In the genomic region with DNA sequence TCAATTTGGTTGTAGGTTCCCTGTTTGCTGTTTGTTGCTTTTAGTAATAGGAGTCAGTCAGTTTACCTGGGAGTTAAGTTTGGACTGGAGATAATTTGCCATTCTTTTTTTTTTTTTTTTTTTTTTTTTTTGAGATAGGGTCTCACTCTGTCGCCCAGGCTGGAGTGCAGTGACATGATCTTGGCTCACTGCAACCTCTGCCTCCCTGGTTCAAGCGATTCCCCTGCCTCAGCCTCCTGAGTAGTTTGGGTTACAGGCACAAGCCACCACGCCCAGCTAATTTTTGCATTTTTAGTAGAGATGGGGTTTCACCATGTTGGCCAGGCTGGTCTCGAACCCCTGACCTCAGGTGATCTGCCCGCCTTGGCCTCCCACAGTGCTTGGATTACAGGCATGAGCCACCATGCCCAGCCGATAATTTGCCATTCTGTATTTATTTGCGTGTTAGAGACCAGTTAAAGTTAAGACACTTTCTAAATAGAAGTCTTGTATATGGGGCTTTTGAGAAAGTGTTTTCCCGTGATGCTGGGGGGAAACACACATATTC, we compare ENCODE assay signal across 9 cellular contexts. TPM values are rescaled to one million over a fixed set of nuclear protein-coding genes. Genes with fewer than 3 reads are reported as not detected.
DNase-seq lines count a peak whose midpoint lies in the region; ATAC-seq, FAIRE-seq and TF ChIP-seq lines count a peak whose summit lies in the region.
"Not testable (repeated sequence)": the region's sequence is repeated elsewhere in the genome, so short reads cannot be mapped to it uniquely, and the experiment has no call there.
"Had no signal": no experiment of that assay in that cellular context is flagged by ENCODE, and none has a peak within 500 bp of the region (broad histone marks: within the 10 kb centered on the region; RNA-seq: fewer than 3 reads in every experiment).

No MANE protein-coding gene starts in this region.

- H3K9ac ChIP-seq in KMS-11 (peak overlapping the region; percentile 99), GM12878 (ENCODE audit: control insufficient read depth, insufficient read depth, low read length) (peak overlapping the region; percentile 82)

- not testable (repeated sequence) for DNase-seq in CD4-positive, CD25-positive, alpha-beta regulatory T cell; activated CD4-positive, alpha-beta T cell treated with anti-CD3 and anti-CD28 coated beads for 36 hours; GM12878 (ENCODE audit: low read depth, low spot score); esophagus muscularis mucosa (ENCODE audit: extremely low spot score); memory B cell (ENCODE audit: low spot score in 2 of 2); prostate gland (ENCODE audit: low spot score); type B pancreatic cell (ENCODE audit: extremely low spot score, unreplicated experiment)

- H3K27ac Mint-ChIP-seq in CD4-positive, CD25-positive, alpha-beta regulatory T cell = peak overlapping the region; percentile 84 to 95 (median 91)
- peak overlapping the region; percentile 95 for H3K27ac Mint-ChIP-seq in activated CD4-positive, alpha-beta T cell treated with anti-CD3 and anti-CD28 coated beads for 36 hours
- H3K27ac Mint-ChIP-seq in memory B cell = peak overlapping the region; percentile 99
- peak overlapping the region; percentile 95 for H3K27ac Mint-ChIP-seq in type B pancreatic cell

- H3K4me1 Mint-ChIP-seq in CD4-positive, CD25-positive, alpha-beta regulatory T cell = peaks cover 33 to 69% (median 54%) of the 10 kb centered on the region in 4 donors
- H3K4me1 Mint-ChIP-seq in activated CD4-positive, alpha-beta T cell treated with anti-CD3 and anti-CD28 coated beads for 36 hours = peaks cover 66% of the 10 kb centered on the region
- H3K4me1 Mint-ChIP-seq in memory B cell (peaks cover 44% of the 10 kb centered on the region), type B pancreatic cell (ENCODE audit: unreplicated experiment) (peaks cover 17% of the 10 kb centered on the region)

- not testable (repeated sequence) for TF ChIP-seq POLR2A in GM12878 (IDR thresholded peaks at IDR 0.05; ENCODE audit: low read depth, low read length); esophagus muscularis mucosa (IDR thresholded peaks at IDR 0.05; ENCODE audit: low read depth); prostate gland (IDR thresholded peaks at IDR 0.05)

- not testable (repeated sequence) for TF ChIP-seq EP300 in GM12878 (IDR thresholded peaks at IDR 0.05; ENCODE audit: borderline replicate concordance in 1 of 2, control insufficient read depth in 1 of 2, low read depth in 2 of 2, low read length in 2 of 2); esophagus muscularis mucosa (IDR thresholded peaks at IDR 0.05)

- H2AFZ ChIP-seq in KMS-11 (ENCODE audit: low read depth); GM12878 (ENCODE audit: control insufficient read depth, low read depth, low read length): not testable (repeated sequence)

- H4K20me1 ChIP-seq in KMS-11 (ENCODE audit: insufficient read depth) = peaks cover 18% of the 10 kb centered on the region; the same call in 1 of the 2 replicates
- H4K20me1 ChIP-seq in GM12878 (ENCODE audit: control insufficient read depth, insufficient read depth) = not testable (repeated sequence)

- not testable (repeated sequence) for TF ChIP-seq CTCF in KMS-11 (conservative IDR thresholded peaks at IDR 0.05; ENCODE audit: low read depth, low read length); GM12878 (IDR thresholded peaks at IDR 0.05 in 2 of 3, conservative IDR thresholded peaks at IDR 0.05 in 1 of 3; ENCODE audit: control insufficient read depth in 2 of 3, extremely low read depth in 1 of 3, insufficient read depth in 1 of 3, low read depth in 3 of 3, low read length in 3 of 3); esophagus muscularis mucosa (IDR thresholded peaks at IDR 0.05); prostate gland (IDR thresholded peaks at IDR 0.05); type B pancreatic cell (conservative IDR thresholded peaks at IDR 0.05)

- H3K27me3 Mint-ChIP-seq in CD4-positive, CD25-positive, alpha-beta regulatory T cell; activated CD4-positive, alpha-beta T cell treated with anti-CD3 and anti-CD28 coated beads for 36 hours; memory B cell; type B pancreatic cell: not testable (repeated sequence)

- peak overlapping the region; percentile 99 for H3K4me3 ChIP-seq in CD4-positive, CD25-positive, alpha-beta regulatory T cell (ENCODE audit: low read depth, low read length)
- H3K4me3 ChIP-seq in KMS-11 (IDR thresholded peaks at IDR 0.05; ENCODE audit: insufficient read depth, low read depth, low read length) = not testable (repeated sequence)
- H3K4me3 ChIP-seq in GM12878 (peak overlapping the region; percentile 92), esophagus muscularis mucosa (peak overlapping the region; percentile 78 to 99 (median 85)), prostate gland (peak overlapping the region; percentile 86 to 90)

- intact Hi-C loops in activated CD4-positive, alpha-beta T cell treated with anti-CD3 and anti-CD28 coated beads for 36 hours (cut with DNase I, micrococcal nuclease) = loop anchor here (5.0 to 10.0 kb wide), 10 partner anchors 67 to 1193 kb away; partner anchors contain the start of genes NUP93 (in 2 of the 2), CCDC102A (in 1 of the 2), CFAP20 (in 1 of the 2) and CIAPIN1 (in 1 of the 2)
- intact Hi-C loops in GM12878 (cut with micrococcal nuclease; ENCODE audit: unreplicated experiment) = not testable (repeated sequence)
- intact Hi-C loops in esophagus muscularis mucosa (cut with DNase I) = loop anchor here (5.0 to 10.0 kb wide), 2 partner anchors 67 to 190 kb away; partner anchors contain the start of gene SLC12A3
- intact Hi-C loops in prostate gland (cut with DNase I) = loop anchor here (10.0 kb wide), 1 partner anchor 200 kb away; the partner anchor contains the start of gene NUP93

- BruUV-seq in GM12878 (replicated peaks; lab: Mats Ljungman, UMichigan) = not testable (repeated sequence)

- WGBS in GM12878 (ENCODE audit: insufficient coverage, insufficient replicate concordance, low lambda C conversion rate, missing lambda C conversion rate) = 1% methylated on average over 8 of the region's 8 CpGs
- WGBS in esophagus muscularis mucosa = 73% methylated on average over 8 of the region's 8 CpGs
- 29% methylated on average over 8 of the region's 8 CpGs for WGBS in prostate gland

- CTCF ChIA-PET in activated CD4-positive, alpha-beta T cell treated with anti-CD3 and anti-CD28 coated beads for 36 hours (lab: Charles Lee) = interaction anchor here (0.7 to 2.8 kb wide), 2 partner anchors 11 to 247 kb away, joined by 4 to 11 read pairs; no protein-coding TSS in a partner anchor
- CTCF ChIA-PET in GM12878 (lab: Yijun Ruan, JAX) = interaction anchor here (0.8 to 1.7 kb wide), 5 partner anchors 16 to 68 kb away, joined by 3 to 6 read pairs (median 3); no protein-coding TSS in a partner anchor

- POLR2A ChIA-PET in activated CD4-positive, alpha-beta T cell treated with anti-CD3 and anti-CD28 coated beads for 36 hours (lab: Charles Lee) = interaction anchor here (0.6 to 2.4 kb wide), 2 partner anchors 10 to 1463 kb away, joined by 3 to 27 read pairs; no protein-coding TSS in a partner anchor
- POLR2A ChIA-PET in GM12878 (lab: Charles Lee) = interaction anchor here (0.7 to 21.1 kb wide), 12 partner anchors 9 to 202 kb away, joined by 3 to 306 read pairs (median 6); no protein-coding TSS in a partner anchor

- peaks cover 68% of the 10 kb centered on the region for H3K4me1 ChIP-seq in CD4-positive, CD25-positive, alpha-beta regulatory T cell (ENCODE audit: control insufficient read depth, insufficient read depth, low read length, poor library complexity, severe bottlenecking)
- H3K4me1 ChIP-seq in KMS-11 (ENCODE audit: low read depth, poor library complexity, severe bottlenecking) (peaks cover 64% of the 10 kb centered on the region), GM12878 (ENCODE audit: control insufficient read depth, insufficient read depth, low read length) (peaks cover 33% of the 10 kb centered on the region), esophagus muscularis mucosa (peaks cover 43 to 69% (median 59%) of the 10 kb centered on the region in 4 donors)
- not testable (repeated sequence) for H3K4me1 ChIP-seq in prostate gland (replicated peaks)

- H3K4me2 ChIP-seq in KMS-11 (peak overlapping the region; percentile 100), GM12878 (ENCODE audit: control insufficient read depth, insufficient read depth) (peak overlapping the region; percentile 38)

- not testable (repeated sequence) for H3K9me3 ChIP-seq in CD4-positive, CD25-positive, alpha-beta regulatory T cell (ENCODE audit: control insufficient read depth in 2 of 2, low read length in 2 of 2); GM12878 (replicated peaks; ENCODE audit: control insufficient read depth, insufficient read depth, low read length); esophagus muscularis mucosa; prostate gland

- peak overlapping the region; percentile 94 to 99 (median 99) for H3K4me3 Mint-ChIP-seq in CD4-positive, CD25-positive, alpha-beta regulatory T cell
- peak overlapping the region; percentile 98 for H3K4me3 Mint-ChIP-seq in activated CD4-positive, alpha-beta T cell treated with anti-CD3 and anti-CD28 coated beads for 36 hours
- H3K4me3 Mint-ChIP-seq in memory B cell (peak overlapping the region; percentile 98), type B pancreatic cell (peak overlapping the region; percentile 93)

- H3K79me2 ChIP-seq in KMS-11 (ENCODE audit: insufficient read depth, low read depth) (peaks cover 77% of the 10 kb centered on the region), GM12878 (ENCODE audit: control insufficient read depth, insufficient read depth, low read length) (peaks cover 54% of the 10 kb centered on the region)

- H3K36me3 Mint-ChIP-seq in CD4-positive, CD25-positive, alpha-beta regulatory T cell = peaks cover 45% of the 10 kb centered on the region
- H3K36me3 Mint-ChIP-seq in activated CD4-positive, alpha-beta T cell treated with anti-CD3 and anti-CD28 coated beads for 36 hours (ENCODE audit: low read depth) = peaks cover 72% of the 10 kb centered on the region
- H3K36me3 Mint-ChIP-seq in memory B cell = peaks cover 42% of the 10 kb centered on the region
- peaks cover 46% of the 10 kb centered on the region for H3K36me3 Mint-ChIP-seq in type B pancreatic cell

- TF ChIP-seq RAD21 in GM12878 (IDR thresholded peaks at IDR 0.05; ENCODE audit: insufficient read depth, low read depth, low read length) = not testable (repeated sequence)

- not testable (repeated sequence) for H3K27me3 ChIP-seq in CD4-positive, CD25-positive, alpha-beta regulatory T cell (ENCODE audit: control insufficient read depth, insufficient read depth, low read length); KMS-11 (ENCODE audit: insufficient read depth, low read depth); GM12878 (replicated peaks in 1 of 2; ENCODE audit: control insufficient read depth in 2 of 2, insufficient read depth in 2 of 2, low read length in 1 of 2); esophagus muscularis mucosa; prostate gland (replicated peaks; ENCODE audit: insufficient read depth)

- not testable (repeated sequence) for FAIRE-seq in GM12878 (lab: Jason Lieb, UNC)

- peaks cover 46% of the 10 kb centered on the region for H3K36me3 ChIP-seq in CD4-positive, CD25-positive, alpha-beta regulatory T cell (ENCODE audit: control insufficient read depth, insufficient read depth, low read length)
- H3K36me3 ChIP-seq in KMS-11 (ENCODE audit: insufficient read depth) = peaks cover 46% of the 10 kb centered on the region
- H3K36me3 ChIP-seq in GM12878 (ENCODE audit: control insufficient read depth in 2 of 2, insufficient read depth in 2 of 2, low read length in 1 of 2) = peaks cover 6 to 16% of the 10 kb centered on the region in 2 experiments
- peaks cover 41 to 50% (median 45%) of the 10 kb centered on the region in 4 donors for H3K36me3 ChIP-seq in esophagus muscularis mucosa
- H3K36me3 ChIP-seq in prostate gland = peaks cover 10 to 22% of the 10 kb centered on the region in 2 donors

- H3K9me3 Mint-ChIP-seq in CD4-positive, CD25-positive, alpha-beta regulatory T cell; activated CD4-positive, alpha-beta T cell treated with anti-CD3 and anti-CD28 coated beads for 36 hours (ENCODE audit: low read depth); memory B cell; type B pancreatic cell: not testable (repeated sequence)

- peak overlapping the region; percentile 89 for H3K27ac ChIP-seq in CD4-positive, CD25-positive, alpha-beta regulatory T cell (ENCODE audit: insufficient read depth, low read length, poor library complexity, severe bottlenecking)
- peak overlapping the region; percentile 97 for H3K27ac ChIP-seq in KMS-11
- H3K27ac ChIP-seq in GM12878 (ENCODE audit: control insufficient read depth, insufficient read depth) = not testable (repeated sequence)
- H3K27ac ChIP-seq in esophagus muscularis mucosa (replicated peaks in 1 of 4) = peak overlapping the region in 2 of 4 donors; percentile 98 to 99
- H3K27ac ChIP-seq in prostate gland = peak overlapping the region; percentile 98 to 99

- SMC1A ChIA-PET in GM12878 (lab: Charles Lee; ENCODE audit: uncharacterized antibody, unreplicated experiment) = interaction anchor here (0.7 to 3.8 kb wide), 7 partner anchors 10 to 68 kb away, joined by 3 to 18 read pairs (median 12); no protein-coding TSS in a partner anchor

- in situ Hi-C loops in GM12878 (cut with MboI) = not testable (repeated sequence)

- RAD21 ChIA-PET in GM12878 (lab: Charles Lee; ENCODE audit: unreplicated experiment) = interaction anchor here (0.7 to 2.3 kb wide), 6 partner anchors 11 to 75 kb away, joined by 3 to 6 read pairs (median 3); partner anchors contain the start of gene SLC12A3

- not testable (repeated sequence) for ATAC-seq in CD4-positive, CD25-positive, alpha-beta regulatory T cell (ENCODE audit: low read depth in 2 of 2); activated CD4-positive, alpha-beta T cell treated with anti-CD3 and anti-CD28 coated beads for 36 hours; GM12878; memory B cell (ENCODE audit: low read depth)

RNA-seq across cellular contexts. Expression of gene HERPUD1, which starts 2.7 kb away (rescaled TPM):
- total RNA-seq in CD4-positive, CD25-positive, alpha-beta regulatory T cell = 454 TPM
- polyA plus RNA-seq in CD4-positive, CD25-positive, alpha-beta regulatory T cell = 100 to 1,000 TPM; 133 to 174 (median 144) TPM
- total RNA-seq in activated CD4-positive, alpha-beta T cell treated with anti-CD3 and anti-CD28 coated beads for 36 hours = 100 to 1,000 TPM; 136 to 195 TPM
- 346 and 347 TPM in 2 replicates for total RNA-seq in GM12878 (2013; cell fraction: nucleolus; rRNA removed)
- 69.9 and 80.4 TPM in 2 replicates for total RNA-seq in GM12878 (2014; rRNA removed)
- total RNA-seq in GM12878 (2014; rRNA removed; fragmentation: Illumina TruSeq; extraction: Trizol) = 102 and 107 TPM in 2 replicates
- 129 and 143 TPM in 2 replicates for total RNA-seq in GM12878 (2021)
- polyA plus RNA-seq in GM12878 (2011; ENCODE audit: low read depth) = 132 TPM
- 119 and 178 TPM in 2 replicates for polyA plus RNA-seq in GM12878 (2011; rRNA removed)
- polyA plus RNA-seq in GM12878 (2011; cell fraction: cytosol; rRNA removed) = 111 and 123 TPM in 2 replicates
- polyA plus RNA-seq in GM12878 (2011; cell fraction: nucleus; rRNA removed) = 83.2 and 124 TPM in 2 replicates
- polyA plus RNA-seq in GM12878 (2012) = 141 and 168 TPM in 2 replicates
- polyA plus RNA-seq in GM12878 (2014; fragmentation: Illumina TruSeq; extraction: Trizol) = 138 and 149 TPM in 2 replicates
- 10 to 100 TPM; 32.6 to 68.1 TPM for polyA plus RNA-seq in GM12878 (2014; fragmentation: Nextera tagmentation; extraction: Ambion mirVana)
- 99.0 and 129 TPM in 2 replicates for polyA plus RNA-seq in GM12878 (2014; rRNA removed)
- polyA plus RNA-seq in GM12878 (2016; fragmentation: Nextera tagmentation; extraction: Ambion mirVana) = 100 to 1,000 TPM; 204 to 212 TPM
- polyA minus RNA-seq in GM12878 (2011; rRNA and poly(A)+ RNA removed) = 110 and 134 TPM in 2 replicates
- polyA minus RNA-seq in GM12878 (2011; cell fraction: cytosol; rRNA and poly(A)+ RNA removed) = 46.4 and 58.4 TPM in 2 replicates
- 93.1 and 103 TPM in 2 replicates for polyA minus RNA-seq in GM12878 (2011; cell fraction: nucleus; rRNA and poly(A)+ RNA removed)
- 10 to 100 TPM; 64.0 to 99.7 (median 71.5) TPM for total RNA-seq in esophagus muscularis mucosa
- total RNA-seq in prostate gland = 100 to 1,000 TPM; 365 to 952 TPM
- 98.8 and 155 TPM in 2 replicates for total RNA-seq in type B pancreatic cell (ENCODE audit: low replicate concordance)

RNA-seq across cellular contexts. Expression of gene CETP, which starts 27.1 kb away (rescaled TPM):
- not detected for total RNA-seq in CD4-positive, CD25-positive, alpha-beta regulatory T cell
- polyA plus RNA-seq in CD4-positive, CD25-positive, alpha-beta regulatory T cell = under 1 TPM in 1 of 4 donors, not detected in 3; 0.27 TPM
- under 1 TPM in 1 of 2 experiments, not detected in 1; 0.14 TPM for total RNA-seq in activated CD4-positive, alpha-beta T cell treated with anti-CD3 and anti-CD28 coated beads for 36 hours
- total RNA-seq in GM12878 (2013; cell fraction: nucleolus; rRNA removed) = 2.0 and 2.9 TPM in 2 replicates
- total RNA-seq in GM12878 (2014; rRNA removed) = 1.9 and 2.3 TPM in 2 replicates
- 1.2 and 1.3 TPM in 2 replicates for total RNA-seq in GM12878 (2014; rRNA removed; fragmentation: Illumina TruSeq; extraction: Trizol)
- 0.77 and 1.4 TPM in 2 replicates for total RNA-seq in GM12878 (2021)
- 0.92 TPM for polyA plus RNA-seq in GM12878 (2011; ENCODE audit: low read depth)
- polyA plus RNA-seq in GM12878 (2011; rRNA removed) = 4.5 and 6.4 TPM in 2 replicates
- 4.8 and 5.3 TPM in 2 replicates for polyA plus RNA-seq in GM12878 (2011; cell fraction: cytosol; rRNA removed)
- 2.6 and 3.7 TPM in 2 replicates for polyA plus RNA-seq in GM12878 (2011; cell fraction: nucleus; rRNA removed)
- polyA plus RNA-seq in GM12878 (2012) = 1.2 and 2.1 TPM in 2 replicates
- 0.90 and 1.2 TPM in 2 replicates for polyA plus RNA-seq in GM12878 (2014; fragmentation: Illumina TruSeq; extraction: Trizol)
- polyA plus RNA-seq in GM12878 (2014; fragmentation: Nextera tagmentation; extraction: Ambion mirVana) = 1 to 10 TPM; 2.4 to 2.9 TPM
- polyA plus RNA-seq in GM12878 (2014; rRNA removed) = 1.4 and 1.5 TPM in 2 replicates
- polyA plus RNA-seq in GM12878 (2016; fragmentation: Nextera tagmentation; extraction: Ambion mirVana) = 1 to 10 TPM; 2.3 to 2.9 TPM
- polyA minus RNA-seq in GM12878 (2011; rRNA and poly(A)+ RNA removed) = 3.1 and 3.4 TPM in 2 replicates
- polyA minus RNA-seq in GM12878 (2011; cell fraction: cytosol; rRNA and poly(A)+ RNA removed) = 0.94 and 1.3 TPM in 2 replicates
- polyA minus RNA-seq in GM12878 (2011; cell fraction: nucleus; rRNA and poly(A)+ RNA removed) = 0.85 and 0.96 TPM in 2 replicates
- 1 to 10 TPM in 1 of 4 donors, under 1 TPM in 2, not detected in 1; 0.19 to 1.2 (median 0.52) TPM for total RNA-seq in esophagus muscularis mucosa
- total RNA-seq in prostate gland = under 1 TPM in 1 of 2 donors, not detected in 1; 0.40 TPM
- total RNA-seq in type B pancreatic cell (ENCODE audit: low replicate concordance) = not detected in 2 replicates
- total RNA-seq: foreskin keratinocyte had no signal
- polyA plus RNA-seq: foreskin keratinocyte had no signal

RNA-seq across cellular contexts. Expression of gene NLRC5, which starts 54.7 kb away (rescaled TPM):
- total RNA-seq in CD4-positive, CD25-positive, alpha-beta regulatory T cell = 842 TPM
- polyA plus RNA-seq in CD4-positive, CD25-positive, alpha-beta regulatory T cell = 100 to 1,000 TPM in 1 of 4 donors, 10 to 100 TPM in 3; 75.3 to 112 (median 97.2) TPM
- 100 to 1,000 TPM; 143 to 175 TPM for total RNA-seq in activated CD4-positive, alpha-beta T cell treated with anti-CD3 and anti-CD28 coated beads for 36 hours
- total RNA-seq in GM12878 (2013; cell fraction: nucleolus; rRNA removed) = 626 and 671 TPM in 2 replicates
- total RNA-seq in GM12878 (2014; rRNA removed) (60.3 and 65.3 TPM in 2 replicates), GM12878 (2014; rRNA removed; fragmentation: Illumina TruSeq; extraction: Trizol) (49.2 and 54.3 TPM in 2 replicates), GM12878 (2021) (86.2 and 105 TPM in 2 replicates), esophagus muscularis mucosa (10 to 100 TPM; 14.4 to 22.5 (median 16.6) TPM), prostate gland (10 to 100 TPM in 1 of 2 donors, 1 to 10 TPM in 1; 9.5 to 31.2 TPM), type B pancreatic cell (ENCODE audit: low replicate concordance) (1.7 and 2.7 TPM in 2 replicates)
- 26.2 TPM for polyA plus RNA-seq in GM12878 (2011; ENCODE audit: low read depth)
- polyA plus RNA-seq in GM12878 (2011; rRNA removed) (62.1 and 88.8 TPM in 2 replicates), GM12878 (2014; fragmentation: Illumina TruSeq; extraction: Trizol) (51.5 and 73.0 TPM in 2 replicates), GM12878 (2014; fragmentation: Nextera tagmentation; extraction: Ambion mirVana) (10 to 100 TPM; 13.1 to 14.2 TPM), GM12878 (2014; rRNA removed) (83.8 and 84.2 TPM in 2 replicates), GM12878 (2016; fragmentation: Nextera tagmentation; extraction: Ambion mirVana) (10 to 100 TPM; 43.7 to 49.1 TPM)
- 73.8 and 102 TPM in 2 replicates for polyA plus RNA-seq in GM12878 (2011; cell fraction: cytosol; rRNA removed)
- 528 TPM in 2 replicates for polyA plus RNA-seq in GM12878 (2011; cell fraction: nucleus; rRNA removed)
- 39.6 and 49.1 TPM in 2 replicates for polyA plus RNA-seq in GM12878 (2012)
- polyA minus RNA-seq in GM12878 (2011; rRNA and poly(A)+ RNA removed) = 197 and 272 TPM in 2 replicates
- 42.9 and 54.2 TPM in 2 replicates for polyA minus RNA-seq in GM12878 (2011; cell fraction: cytosol; rRNA and poly(A)+ RNA removed)
- 281 and 428 TPM in 2 replicates for polyA minus RNA-seq in GM12878 (2011; cell fraction: nucleus; rRNA and poly(A)+ RNA removed)
